10 cellular contexts compared by ENCODE assay signal in genomic region chr1:90725961-90726715, GRCh38. TPM values are rescaled to one million over a fixed set of nuclear protein-coding genes. Genes with fewer than 3 reads are reported as not detected.
DNase-seq lines count a peak whose midpoint lies in the region; ATAC-seq and TF ChIP-seq lines count a peak whose summit lies in the region.
"Had no signal": no experiment of that assay in that cellular context is flagged by ENCODE, and none has a peak within 500 bp of the region (broad histone marks: within the 10 kb centered on the region; RNA-seq: fewer than 3 reads in every experiment).

No MANE protein-coding gene starts in this region.

- H3K4me1 ChIP-seq in naive thymus-derived CD4-positive, alpha-beta T cell (ENCODE audit: control insufficient read depth in 2 of 2, insufficient read depth in 2 of 2, low read length in 2 of 2), result peaks cover 19 to 45% of the 10 kb centered on the region in 2 donors
- H3K4me1 ChIP-seq in vagina, result peaks cover 54% of the 10 kb centered on the region

- CTCF ChIA-PET in naive thymus-derived CD4-positive, alpha-beta T cell (lab: Charles Lee), result interaction anchor here (0.6 kb wide), 1 partner anchor 108 kb away, joined by 3 read pairs; no protein-coding TSS in a partner anchor
- CTCF ChIA-PET in GM10248 (lab: Yijun Ruan, JAX), result interaction anchor here (1.3 to 4.3 kb wide), 2 partner anchors 12 to 440 kb away, joined by 3 to 30 read pairs; no protein-coding TSS in a partner anchor

- no peak for ATAC-seq in stimulated activated naive CD8-positive, alpha-beta T cell treated with anti-CD3 and anti-CD28 coated beads, Interleukin-15, Interleukin-2, amounts not matched to agents 100 U/mL and 50 U/mL, for 24 hours
- no peak for ATAC-seq in naive thymus-derived CD4-positive, alpha-beta T cell
- no peak for ATAC-seq in GM19463 (IDR thresholded peaks at IDR 0.05; ENCODE audit: unreplicated experiment)

- peaks cover 21% of the 10 kb centered on the region for H3K36me3 Mint-ChIP-seq in stimulated activated naive CD8-positive, alpha-beta T cell treated with anti-CD3 and anti-CD28 coated beads, Interleukin-15, Interleukin-2, amounts not matched to agents 100 ng/mL and 50 ng/mL, for 24 hours (ENCODE audit: low read depth)
- peaks cover 0 to 25% (median 8%) of the 10 kb centered on the region in 5 donors for H3K36me3 Mint-ChIP-seq in naive thymus-derived CD4-positive, alpha-beta T cell

- peaks cover 0 to 8% (median 0%) of the 10 kb centered on the region in 3 experiments for H3K9me3 ChIP-seq in naive thymus-derived CD4-positive, alpha-beta T cell (ENCODE audit: control insufficient read depth in 2 of 3, low read length in 3 of 3)
- no peaks in the 10 kb centered on the region for H3K9me3 ChIP-seq in vagina

- peak overlapping the region; percentile 18 for H3K4me3 ChIP-seq in naive thymus-derived CD4-positive, alpha-beta T cell (ENCODE audit: low read length)
- H3K4me3 ChIP-seq in vagina, result peak overlapping the region; percentile 11 to 33

- no peak for TF ChIP-seq CTCF in vagina (IDR thresholded peaks at IDR 0.05)
- no peak for TF ChIP-seq CTCF in GM10248 (IDR thresholded peaks at IDR 0.05; ENCODE audit: control extremely low read depth, extremely low read depth, low read depth, missing control alignments)

- no peak overlapping the region for H3K27ac ChIP-seq in naive thymus-derived CD4-positive, alpha-beta T cell (ENCODE audit: low read depth, low read length)
- no peak overlapping the region for H3K27ac ChIP-seq in vagina

- H3K27me3 ChIP-seq in naive thymus-derived CD4-positive, alpha-beta T cell (ENCODE audit: control insufficient read depth in 2 of 2, insufficient read depth in 2 of 2, low read length in 2 of 2), result peaks cover 46 to 83% of the 10 kb centered on the region in 2 donors
- H3K27me3 ChIP-seq in vagina, result peaks cover 46% of the 10 kb centered on the region

- TF ChIP-seq POLR2A in vagina (IDR thresholded peaks at IDR 0.05), result no peak

- intact Hi-C loops in naive thymus-derived CD4-positive, alpha-beta T cell (cut with micrococcal nuclease), result loop anchor here in 1 of 2 donors (1.0 to 2.0 kb wide), 2 partner anchors 10 to 109 kb away; no protein-coding TSS in a partner anchor
- intact Hi-C loops in vagina (cut with DNase I), result no loop called here

- H3K36me3 ChIP-seq in naive thymus-derived CD4-positive, alpha-beta T cell (ENCODE audit: control insufficient read depth in 2 of 3, insufficient read depth in 3 of 3, low read length in 3 of 3), result no peaks in the 10 kb centered on the region
- no peaks in the 10 kb centered on the region for H3K36me3 ChIP-seq in vagina

- H3K27ac Mint-ChIP-seq in stimulated activated naive CD8-positive, alpha-beta T cell treated with anti-CD3 and anti-CD28 coated beads, Interleukin-15, Interleukin-2, amounts not matched to agents 100 ng/mL and 50 ng/mL, for 24 hours, result peak overlapping the region; percentile 84
- peak overlapping the region in 6 of 9 donors; percentile 53 to 93 (median 78) for H3K27ac Mint-ChIP-seq in naive thymus-derived CD4-positive, alpha-beta T cell

- no peak for DNase-seq in stimulated activated naive CD8-positive, alpha-beta T cell treated with anti-CD3 and anti-CD28 coated beads, Interleukin-15, Interleukin-2, amounts not matched to agents 100 U/mL and 50 U/mL, for 24 hours
- peak; percentile 24 for DNase-seq in dermis blood vessel endothelial cell
- DNase-seq in naive thymus-derived CD4-positive, alpha-beta T cell, result no peak
- no peak for DNase-seq in vagina (ENCODE audit: extremely low spot score in 2 of 2)
- DNase-seq in GM10248 (ENCODE audit: extremely low spot score), result no peak
- DNase-seq in hepatic stellate cell (ENCODE audit: low spot score), result no peak
- DNase-seq: activated CD4-positive, alpha-beta T cell treated with anti-CD3 and anti-CD28 coated beads for 1 hour; NCI-H2171 had no signal

- POLR2A ChIA-PET in naive thymus-derived CD4-positive, alpha-beta T cell (lab: Charles Lee), result no interaction called here
- POLR2A ChIA-PET in GM10248 (lab: Yijun Ruan, JAX), result no interaction called here

- H3K9me3 Mint-ChIP-seq in stimulated activated naive CD8-positive, alpha-beta T cell treated with anti-CD3 and anti-CD28 coated beads, Interleukin-15, Interleukin-2, amounts not matched to agents 100 ng/mL and 50 ng/mL, for 24 hours, result peaks cover 2% of the 10 kb centered on the region
- H3K9me3 Mint-ChIP-seq in naive thymus-derived CD4-positive, alpha-beta T cell, result peaks cover 6 to 86% (median 28%) of the 10 kb centered on the region in 11 donors

- H3K27me3 Mint-ChIP-seq in stimulated activated naive CD8-positive, alpha-beta T cell treated with anti-CD3 and anti-CD28 coated beads, Interleukin-15, Interleukin-2, amounts not matched to agents 100 ng/mL and 50 ng/mL, for 24 hours, result peaks cover 96% of the 10 kb centered on the region
- peaks cover 89 to 97% (median 91%) of the 10 kb centered on the region in 5 donors for H3K27me3 Mint-ChIP-seq in naive thymus-derived CD4-positive, alpha-beta T cell

- H3K4me3 Mint-ChIP-seq in stimulated activated naive CD8-positive, alpha-beta T cell treated with anti-CD3 and anti-CD28 coated beads, Interleukin-15, Interleukin-2, amounts not matched to agents 100 ng/mL and 50 ng/mL, for 24 hours, result peak overlapping the region; percentile 78
- H3K4me3 Mint-ChIP-seq in naive thymus-derived CD4-positive, alpha-beta T cell, result peak overlapping the region; percentile 68 to 91 (median 76)

- H3K4me1 Mint-ChIP-seq in stimulated activated naive CD8-positive, alpha-beta T cell treated with anti-CD3 and anti-CD28 coated beads, Interleukin-15, Interleukin-2, amounts not matched to agents 100 ng/mL and 50 ng/mL, for 24 hours (ENCODE audit: low read depth), result peaks cover 61% of the 10 kb centered on the region
- peaks cover 44 to 96% (median 70%) of the 10 kb centered on the region in 7 donors for H3K4me1 Mint-ChIP-seq in naive thymus-derived CD4-positive, alpha-beta T cell

RNA-seq across cellular contexts. Expression of gene BARHL2, which starts 9.0 kb away (rescaled TPM):
- total RNA-seq in dermis blood vessel endothelial cell (not detected in 2 replicates), vagina (not detected)
- not detected for total RNA-seq in naive thymus-derived CD4-positive, alpha-beta T cell
- not detected for polyA plus RNA-seq in naive thymus-derived CD4-positive, alpha-beta T cell
